In the genomic region with DNA sequence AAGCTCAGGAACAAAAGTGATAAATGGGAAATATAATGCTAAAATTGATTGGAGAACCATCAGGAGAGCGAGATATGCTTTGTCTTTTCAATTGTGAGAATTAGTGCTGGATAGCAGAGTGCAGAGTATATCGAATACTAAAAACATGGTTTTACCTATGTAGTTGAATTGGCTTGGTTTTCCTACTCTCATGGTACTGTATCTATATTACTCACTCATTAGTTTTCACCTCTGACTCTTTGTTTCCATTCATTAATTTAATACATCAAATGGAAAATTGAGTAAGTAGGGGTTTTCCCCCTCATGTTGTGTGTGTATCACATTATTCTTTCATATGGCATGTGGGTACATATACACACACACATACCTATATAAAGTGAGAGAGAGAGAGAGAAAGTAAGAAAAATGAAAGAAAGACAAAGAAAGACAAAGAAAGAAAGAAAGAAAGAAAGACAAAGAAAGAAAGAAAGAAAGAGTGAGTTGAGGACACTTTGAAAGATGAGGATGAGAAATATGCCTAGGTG, we compare ENCODE assay signal across 21 cellular contexts.
"Had no signal": no experiment of that assay in that cellular context is flagged by ENCODE, and none has a peak within 500 bp of the region (broad histone marks: within the 10 kb centered on the region; RNA-seq: fewer than 3 reads in every experiment).

No MANE protein-coding gene starts in this region.

- H3K27me3 Mint-ChIP-seq: memory B cell had no signal

- H3K4me1 Mint-ChIP-seq: memory B cell; natural killer cell; stimulated activated effector memory CD8-positive, alpha-beta T cell treated with anti-CD3 and anti-CD28 coated beads, Interleukin-12 subunit alpha, Interleukin-12 subunit beta, amount 100 ng/mL, for 72 hours had no signal

- DNase-seq: dermis blood vessel endothelial cell; effector memory CD4-positive, alpha-beta T cell; foreskin keratinocyte; heart left ventricle; kidney; natural killer cell; occipital lobe; ovary; posterior cingulate gyrus; psoas muscle; right cardiac atrium; sigmoid colon; stimulated activated CD4-positive, alpha-beta T cell treated with anti-CD3 and anti-CD28 coated beads, Interleukin-2, amount 100 ng/mL, for 24 hours; stimulated activated CD4-positive, alpha-beta T cell treated with anti-CD3 and anti-CD28 coated beads, Interleukin-4, amount 100 ng/mL, for 24 hours; stomach; thyroid gland; trophoblast cell had no signal

- H3K36me3 Mint-ChIP-seq: stimulated activated effector memory CD8-positive, alpha-beta T cell treated with anti-CD3 and anti-CD28 coated beads, Interleukin-12 subunit alpha, Interleukin-12 subunit beta, amount 100 ng/mL, for 72 hours had no signal

- H3K4me3 Mint-ChIP-seq: memory B cell; natural killer cell; stimulated activated effector memory CD8-positive, alpha-beta T cell treated with anti-CD3 and anti-CD28 coated beads, Interleukin-12 subunit alpha, Interleukin-12 subunit beta, amount 100 ng/mL, for 72 hours had no signal

- ATAC-seq: foreskin keratinocyte; gastroesophageal sphincter; heart left ventricle; left lobe of liver; natural killer cell; psoas muscle; right cardiac atrium; stimulated activated effector memory CD8-positive, alpha-beta T cell treated with anti-CD3 and anti-CD28 coated beads, Interleukin-12 subunit alpha, Interleukin-12 subunit beta, amount 100 ng/mL, for 72 hours had no signal

- H3K27ac Mint-ChIP-seq: memory B cell; natural killer cell; stimulated activated effector memory CD8-positive, alpha-beta T cell treated with anti-CD3 and anti-CD28 coated beads, Interleukin-12 subunit alpha, Interleukin-12 subunit beta, amount 100 ng/mL, for 72 hours had no signal
